In the genomic region with DNA sequence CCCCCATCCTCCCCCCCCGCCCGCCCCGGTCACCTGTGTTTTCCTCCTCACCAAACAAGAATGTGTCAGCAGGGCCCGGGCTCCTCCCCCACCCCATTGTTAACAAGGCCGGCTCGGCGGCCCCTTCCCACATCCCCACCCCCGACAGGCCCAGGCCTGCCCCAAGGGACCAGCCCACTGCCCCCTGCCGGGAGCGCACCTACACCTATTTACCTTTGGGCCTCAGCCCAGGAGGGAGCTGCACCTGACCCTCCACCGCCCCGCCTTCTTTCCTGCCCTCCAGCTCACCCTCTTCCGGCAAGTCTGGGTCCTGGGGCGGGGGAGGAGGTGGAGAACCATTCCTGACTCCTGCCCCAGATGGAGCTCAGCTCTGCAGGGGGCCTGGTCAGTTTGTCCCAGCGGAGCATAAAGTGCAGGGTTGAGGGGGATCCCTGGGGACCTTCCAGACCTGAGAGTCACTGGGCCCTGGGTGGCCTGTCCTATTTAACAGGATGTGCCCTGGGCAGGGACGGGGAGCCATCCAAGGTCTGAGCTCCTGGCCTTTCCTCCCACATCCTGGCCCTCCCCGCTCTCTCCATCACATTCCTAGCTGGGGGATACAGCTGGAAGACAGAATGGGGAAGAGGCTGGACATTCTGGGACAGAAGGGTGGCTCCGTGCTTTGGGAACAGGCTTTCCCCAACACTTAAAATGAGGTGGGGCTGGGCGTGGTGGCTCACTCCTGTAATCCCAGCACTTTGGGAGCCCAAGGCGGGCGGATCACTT, we compare ENCODE assay signal across 1 cellular context.
TF ChIP-seq lines count a peak whose summit lies in the region.

No MANE protein-coding gene starts in this region.

TF ChIP-seq in HepG2, 621 proteins besides CTCF, POLR2A, EP300 and RAD21 (continues in another document):
- TF ChIP-seq ZNF788 (CRISPR knock-in tag; IDR thresholded peaks at IDR 0.05; ENCODE audit: borderline replicate concordance) (peak; percentile 59; the same call in 1 of the 2 replicates), SP4 (CRISPR knock-in tag; IDR thresholded peaks at IDR 0.05) (0 out of 2 replicates have a peak, but pooled peaks have one; percentile 42), HDAC2 (CRISPR knock-in tag; IDR thresholded peaks at IDR 0.05) (peak; percentile 51; the same call in 1 of the 2 replicates), ZZZ3 (CRISPR knock-in tag; IDR thresholded peaks at IDR 0.05; ENCODE audit: borderline replicate concordance) (no peak), SMARCC2 (IDR thresholded peaks at IDR 0.05) (no peak), KDM5B (CRISPR knock-in tag; IDR thresholded peaks at IDR 0.05; ENCODE audit: borderline replicate concordance) (peak; percentile 67), ZNF563 (CRISPR knock-in tag; IDR thresholded peaks at IDR 0.05) (0 out of 2 replicates have a peak, but pooled peaks have one; percentile 16), ZNF546 (CRISPR knock-in tag; conservative IDR thresholded peaks at IDR 0.05) (peak; percentile 93), HOXA3 (CRISPR knock-in tag; IDR thresholded peaks at IDR 0.05) (peak; percentile 37; the same call in 1 of the 2 replicates), THAP11 (CRISPR knock-in tag; IDR thresholded peaks at IDR 0.05) (peak; percentile 31; the same call in 1 of the 2 replicates), SOX5 (CRISPR knock-in tag; IDR thresholded peaks at IDR 0.05; ENCODE audit: borderline replicate concordance) (peak; percentile 62; the same call in 1 of the 2 replicates), TSC22D2 (CRISPR knock-in tag; IDR thresholded peaks at IDR 0.05; ENCODE audit: borderline replicate concordance) (0 out of 2 replicates have a peak, but pooled peaks have one; percentile 34), HNF4A (CRISPR knock-in tag; IDR thresholded peaks at IDR 0.05) (peak; percentile 52), ZNF343 (CRISPR knock-in tag; IDR thresholded peaks at IDR 0.05) (0 out of 2 replicates have a peak, but pooled peaks have one; percentile 46)
- TF ChIP-seq, protein P1, sequence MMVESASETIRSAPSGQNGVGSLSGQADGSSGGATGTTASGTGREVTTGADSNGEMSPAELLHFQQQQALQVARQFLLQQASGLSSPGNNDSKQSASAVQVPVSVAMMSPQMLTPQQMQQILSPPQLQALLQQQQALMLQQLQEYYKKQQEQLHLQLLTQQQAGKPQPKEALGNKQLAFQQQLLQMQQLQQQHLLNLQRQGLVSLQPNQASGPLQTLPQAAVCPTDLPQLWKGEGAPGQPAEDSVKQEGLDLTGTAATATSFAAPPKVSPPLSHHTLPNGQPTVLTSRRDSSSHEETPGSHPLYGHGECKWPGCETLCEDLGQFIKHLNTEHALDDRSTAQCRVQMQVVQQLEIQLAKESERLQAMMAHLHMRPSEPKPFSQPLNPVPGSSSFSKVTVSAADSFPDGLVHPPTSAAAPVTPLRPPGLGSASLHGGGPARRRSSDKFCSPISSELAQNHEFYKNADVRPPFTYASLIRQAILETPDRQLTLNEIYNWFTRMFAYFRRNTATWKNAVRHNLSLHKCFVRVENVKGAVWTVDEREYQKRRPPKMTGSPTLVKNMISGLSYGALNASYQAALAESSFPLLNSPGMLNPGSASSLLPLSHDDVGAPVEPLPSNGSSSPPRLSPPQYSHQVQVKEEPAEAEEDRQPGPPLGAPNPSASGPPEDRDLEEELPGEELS (CRISPR knock-in tag; IDR thresholded peaks at IDR 0.05) = peak; percentile 75
- TF ChIP-seq, protein P2, sequence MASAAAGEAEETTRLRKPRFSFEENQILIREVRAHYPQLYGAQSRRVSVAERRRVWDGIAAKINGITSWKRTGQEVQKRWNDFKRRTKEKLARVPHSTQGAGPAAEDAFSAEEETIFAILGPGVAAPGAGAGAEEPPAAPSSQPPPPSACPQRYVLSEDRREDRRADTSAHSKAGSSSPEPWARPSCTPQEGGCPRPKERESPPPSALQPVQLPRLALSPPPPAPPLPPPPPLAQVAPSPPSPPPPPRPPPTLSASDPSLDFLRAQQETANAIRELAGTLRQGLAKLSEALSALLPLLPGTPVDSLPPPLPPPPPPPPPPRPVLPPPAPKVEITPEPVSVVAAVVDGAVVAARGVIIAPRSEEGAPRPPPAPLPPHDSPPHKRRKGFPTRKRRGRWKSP (CRISPR knock-in tag; IDR thresholded peaks at IDR 0.05) = 0 out of 2 replicates have a peak, but pooled peaks have one; percentile 42
- TF ChIP-seq, protein P3, sequence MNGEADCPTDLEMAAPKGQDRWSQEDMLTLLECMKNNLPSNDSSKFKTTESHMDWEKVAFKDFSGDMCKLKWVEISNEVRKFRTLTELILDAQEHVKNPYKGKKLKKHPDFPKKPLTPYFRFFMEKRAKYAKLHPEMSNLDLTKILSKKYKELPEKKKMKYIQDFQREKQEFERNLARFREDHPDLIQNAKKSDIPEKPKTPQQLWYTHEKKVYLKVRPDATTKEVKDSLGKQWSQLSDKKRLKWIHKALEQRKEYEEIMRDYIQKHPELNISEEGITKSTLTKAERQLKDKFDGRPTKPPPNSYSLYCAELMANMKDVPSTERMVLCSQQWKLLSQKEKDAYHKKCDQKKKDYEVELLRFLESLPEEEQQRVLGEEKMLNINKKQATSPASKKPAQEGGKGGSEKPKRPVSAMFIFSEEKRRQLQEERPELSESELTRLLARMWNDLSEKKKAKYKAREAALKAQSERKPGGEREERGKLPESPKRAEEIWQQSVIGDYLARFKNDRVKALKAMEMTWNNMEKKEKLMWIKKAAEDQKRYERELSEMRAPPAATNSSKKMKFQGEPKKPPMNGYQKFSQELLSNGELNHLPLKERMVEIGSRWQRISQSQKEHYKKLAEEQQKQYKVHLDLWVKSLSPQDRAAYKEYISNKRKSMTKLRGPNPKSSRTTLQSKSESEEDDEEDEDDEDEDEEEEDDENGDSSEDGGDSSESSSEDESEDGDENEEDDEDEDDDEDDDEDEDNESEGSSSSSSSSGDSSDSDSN (CRISPR knock-in tag; IDR thresholded peaks at IDR 0.05) = 0 out of 2 replicates have a peak, but pooled peaks have one; percentile 29
- TF ChIP-seq, protein P4, sequence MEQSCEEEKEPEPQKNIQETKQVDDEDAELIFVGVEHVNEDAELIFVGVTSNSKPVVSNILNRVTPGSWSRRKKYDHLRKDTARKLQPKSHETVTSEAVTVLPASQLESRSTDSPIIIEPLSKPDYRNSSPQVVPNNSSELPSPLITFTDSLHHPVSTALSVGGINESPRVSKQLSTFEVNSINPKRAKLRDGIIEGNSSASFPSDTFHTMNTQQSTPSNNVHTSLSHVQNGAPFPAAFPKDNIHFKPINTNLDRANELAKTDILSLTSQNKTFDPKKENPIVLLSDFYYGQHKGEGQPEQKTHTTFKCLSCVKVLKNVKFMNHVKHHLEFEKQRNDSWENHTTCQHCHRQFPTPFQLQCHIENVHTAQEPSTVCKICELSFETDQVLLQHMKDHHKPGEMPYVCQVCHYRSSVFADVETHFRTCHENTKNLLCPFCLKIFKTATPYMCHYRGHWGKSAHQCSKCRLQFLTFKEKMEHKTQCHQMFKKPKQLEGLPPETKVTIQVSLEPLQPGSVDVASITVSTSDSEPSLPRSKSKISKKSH (CRISPR knock-in tag; IDR thresholded peaks at IDR 0.05; ENCODE audit: borderline replicate concordance) = peak; percentile 57; the same call in 1 of the 2 replicates
- TF ChIP-seq, protein P5, sequence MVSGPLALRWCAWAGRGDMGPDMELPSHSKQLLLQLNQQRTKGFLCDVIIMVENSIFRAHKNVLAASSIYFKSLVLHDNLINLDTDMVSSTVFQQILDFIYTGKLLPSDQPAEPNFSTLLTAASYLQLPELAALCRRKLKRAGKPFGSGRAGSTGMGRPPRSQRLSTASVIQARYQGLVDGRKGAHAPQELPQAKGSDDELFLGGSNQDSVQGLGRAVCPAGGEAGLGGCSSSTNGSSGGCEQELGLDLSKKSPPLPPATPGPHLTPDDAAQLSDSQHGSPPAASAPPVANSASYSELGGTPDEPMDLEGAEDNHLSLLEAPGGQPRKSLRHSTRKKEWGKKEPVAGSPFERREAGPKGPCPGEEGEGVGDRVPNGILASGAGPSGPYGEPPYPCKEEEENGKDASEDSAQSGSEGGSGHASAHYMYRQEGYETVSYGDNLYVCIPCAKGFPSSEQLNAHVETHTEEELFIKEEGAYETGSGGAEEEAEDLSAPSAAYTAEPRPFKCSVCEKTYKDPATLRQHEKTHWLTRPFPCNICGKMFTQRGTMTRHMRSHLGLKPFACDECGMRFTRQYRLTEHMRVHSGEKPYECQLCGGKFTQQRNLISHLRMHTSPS (CRISPR knock-in tag; IDR thresholded peaks at IDR 0.05; ENCODE audit: low read depth) = 0 out of 2 replicates have a peak, but pooled peaks have one; percentile 12
- TF ChIP-seq, protein P6, sequence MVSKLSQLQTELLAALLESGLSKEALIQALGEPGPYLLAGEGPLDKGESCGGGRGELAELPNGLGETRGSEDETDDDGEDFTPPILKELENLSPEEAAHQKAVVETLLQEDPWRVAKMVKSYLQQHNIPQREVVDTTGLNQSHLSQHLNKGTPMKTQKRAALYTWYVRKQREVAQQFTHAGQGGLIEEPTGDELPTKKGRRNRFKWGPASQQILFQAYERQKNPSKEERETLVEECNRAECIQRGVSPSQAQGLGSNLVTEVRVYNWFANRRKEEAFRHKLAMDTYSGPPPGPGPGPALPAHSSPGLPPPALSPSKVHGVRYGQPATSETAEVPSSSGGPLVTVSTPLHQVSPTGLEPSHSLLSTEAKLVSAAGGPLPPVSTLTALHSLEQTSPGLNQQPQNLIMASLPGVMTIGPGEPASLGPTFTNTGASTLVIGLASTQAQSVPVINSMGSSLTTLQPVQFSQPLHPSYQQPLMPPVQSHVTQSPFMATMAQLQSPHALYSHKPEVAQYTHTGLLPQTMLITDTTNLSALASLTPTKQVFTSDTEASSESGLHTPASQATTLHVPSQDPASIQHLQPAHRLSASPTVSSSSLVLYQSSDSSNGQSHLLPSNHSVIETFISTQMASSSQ (IDR thresholded peaks at IDR 0.05; ENCODE audit: low read depth) = no peak; the same call in 1 of the 2 replicates
- TF ChIP-seq, protein P6 (CRISPR knock-in tag; IDR thresholded peaks at IDR 0.05; ENCODE audit: borderline replicate concordance) = peak; percentile 60; the same call in 1 of the 2 replicates
- TF ChIP-seq, protein P7, sequence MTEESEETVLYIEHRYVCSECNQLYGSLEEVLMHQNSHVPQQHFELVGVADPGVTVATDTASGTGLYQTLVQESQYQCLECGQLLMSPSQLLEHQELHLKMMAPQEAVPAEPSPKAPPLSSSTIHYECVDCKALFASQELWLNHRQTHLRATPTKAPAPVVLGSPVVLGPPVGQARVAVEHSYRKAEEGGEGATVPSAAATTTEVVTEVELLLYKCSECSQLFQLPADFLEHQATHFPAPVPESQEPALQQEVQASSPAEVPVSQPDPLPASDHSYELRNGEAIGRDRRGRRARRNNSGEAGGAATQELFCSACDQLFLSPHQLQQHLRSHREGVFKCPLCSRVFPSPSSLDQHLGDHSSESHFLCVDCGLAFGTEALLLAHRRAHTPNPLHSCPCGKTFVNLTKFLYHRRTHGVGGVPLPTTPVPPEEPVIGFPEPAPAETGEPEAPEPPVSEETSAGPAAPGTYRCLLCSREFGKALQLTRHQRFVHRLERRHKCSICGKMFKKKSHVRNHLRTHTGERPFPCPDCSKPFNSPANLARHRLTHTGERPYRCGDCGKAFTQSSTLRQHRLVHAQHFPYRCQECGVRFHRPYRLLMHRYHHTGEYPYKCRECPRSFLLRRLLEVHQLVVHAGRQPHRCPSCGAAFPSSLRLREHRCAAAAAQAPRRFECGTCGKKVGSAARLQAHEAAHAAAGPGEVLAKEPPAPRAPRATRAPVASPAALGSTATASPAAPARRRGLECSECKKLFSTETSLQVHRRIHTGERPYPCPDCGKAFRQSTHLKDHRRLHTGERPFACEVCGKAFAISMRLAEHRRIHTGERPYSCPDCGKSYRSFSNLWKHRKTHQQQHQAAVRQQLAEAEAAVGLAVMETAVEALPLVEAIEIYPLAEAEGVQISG (CRISPR knock-in tag; IDR thresholded peaks at IDR 0.05) = 0 out of 2 replicates have a peak, but pooled peaks have one; percentile 14
- TF ChIP-seq, protein P8, sequence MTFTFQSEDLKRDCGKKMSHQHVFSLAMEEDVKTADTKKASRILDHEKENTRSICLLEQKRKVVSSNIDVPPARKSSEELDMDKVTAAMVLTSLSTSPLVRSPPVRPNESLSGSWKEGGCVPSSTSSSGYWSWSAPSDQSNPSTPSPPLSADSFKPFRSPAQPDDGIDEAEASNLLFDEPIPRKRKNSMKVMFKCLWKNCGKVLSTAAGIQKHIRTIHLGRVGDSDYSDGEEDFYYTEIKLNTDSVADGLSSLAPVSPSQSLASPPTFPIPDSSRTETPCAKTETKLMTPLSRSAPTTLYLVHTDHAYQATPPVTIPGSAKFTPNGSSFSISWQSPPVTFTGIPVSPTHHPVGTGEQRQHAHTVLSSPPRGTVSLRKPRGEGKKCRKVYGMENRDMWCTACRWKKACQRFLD (CRISPR knock-in tag; IDR thresholded peaks at IDR 0.05; ENCODE audit: borderline replicate concordance) = peak; percentile 21; the same call in 1 of the 2 replicates
